8 cellular contexts compared by ENCODE assay signal in the genomic region with DNA sequence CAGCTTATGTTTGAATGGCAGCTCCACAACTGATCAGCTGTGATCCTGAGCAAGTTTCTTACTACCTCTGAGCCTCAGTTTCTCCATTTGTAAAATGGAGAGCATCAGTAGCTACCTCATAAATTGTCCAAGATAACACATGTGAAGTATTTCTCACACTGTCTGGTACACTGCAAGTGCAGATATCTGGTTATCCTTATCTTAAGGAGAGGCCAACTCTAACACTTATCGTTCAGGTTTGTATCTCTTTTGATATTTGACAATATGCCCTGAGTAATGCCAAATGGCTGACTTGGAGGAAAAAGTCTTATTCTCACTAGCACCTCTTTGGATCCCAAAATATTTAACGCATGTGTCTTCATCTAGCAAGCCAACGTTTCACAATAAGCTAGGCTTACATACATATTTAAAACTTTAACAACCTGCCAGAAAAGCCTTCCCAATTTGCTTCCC. TPM values are rescaled to one million over a fixed set of nuclear protein-coding genes. Genes with fewer than 3 reads are reported as not detected.
DNase-seq lines count a peak whose midpoint lies in the region; ATAC-seq and TF ChIP-seq lines count a peak whose summit lies in the region.
"Had no signal": no experiment of that assay in that cellular context is flagged by ENCODE, and none has a peak within 500 bp of the region (broad histone marks: within the 10 kb centered on the region; RNA-seq: fewer than 3 reads in every experiment).

No MANE protein-coding gene starts in this region.

- no peak for DNase-seq in Panc1 (ENCODE audit: low read depth, low spot score)
- no peak for DNase-seq in dorsolateral prefrontal cortex
- no peak for DNase-seq in type B pancreatic cell (ENCODE audit: extremely low spot score, unreplicated experiment)
- DNase-seq in stimulated activated CD8-positive, alpha-beta memory T cell treated with anti-CD3 and anti-CD28 coated beads, Interleukin-4, amount 100 ng/mL, for 48 hours, result no peak
- DNase-seq in germinal center (ENCODE audit: low spot score), result no peak
- DNase-seq in NCI-H1694 (lab: John Stamatoyannopoulos, UW), result no peak
- DNase-seq: NCI-H1436 had no signal

- H3K27ac ChIP-seq in Panc1 (ENCODE audit: low read length) (peak overlapping the region; percentile 76), dorsolateral prefrontal cortex (peak overlapping the region in 58 of 59 donors; percentile 80 to 100 (median 98))

- intact Hi-C loops in Panc1 (cut with micrococcal nuclease; ENCODE audit: unreplicated experiment), result no loop called here
- intact Hi-C loops in dorsolateral prefrontal cortex (cut with DNase I), result no loop called here

- H3K36me3 ChIP-seq in Panc1 (ENCODE audit: control insufficient read depth, insufficient read depth, low read length) (no peaks in the 10 kb centered on the region), mucosa of stomach (ENCODE audit: control insufficient read depth, insufficient read depth, low read length) (no peaks in the 10 kb centered on the region)

- H3K9me3 ChIP-seq in Panc1 (ENCODE audit: control insufficient read depth, insufficient read depth, low read depth, low read length) (no peaks in the 10 kb centered on the region), mucosa of stomach (ENCODE audit: control insufficient read depth, low read length) (no peaks in the 10 kb centered on the region)

- POLR2A ChIA-PET in Panc1 (lab: Charles Lee), result no interaction called here

- no peaks in the 10 kb centered on the region for H3K27me3 Mint-ChIP-seq in type B pancreatic cell

- H3K4me3 Mint-ChIP-seq in type B pancreatic cell, result peak overlapping the region; percentile 83

- H3K36me3 Mint-ChIP-seq in type B pancreatic cell, result no peaks in the 10 kb centered on the region

- H3K9ac ChIP-seq in mucosa of stomach (ENCODE audit: low read length), result peak overlapping the region; percentile 87

- TF ChIP-seq CTCF in Panc1 (IDR thresholded peaks at IDR 0.05) (no peak), dorsolateral prefrontal cortex (IDR thresholded peaks at IDR 0.05 in 54 of 56, conservative IDR thresholded peaks at IDR 0.05 in 2 of 56; ENCODE audit: low read depth in 1 of 56, partially characterized antibody in 56 of 56) (no peak), type B pancreatic cell (conservative IDR thresholded peaks at IDR 0.05) (no peak)

- peaks cover 55% of the 10 kb centered on the region for H3K4me1 Mint-ChIP-seq in type B pancreatic cell (ENCODE audit: unreplicated experiment)

- CTCF ChIA-PET in Panc1 (lab: Charles Lee), result interaction anchor here (0.6 to 3.2 kb wide), 6 partner anchors 8 to 228 kb away, joined by 3 to 30 read pairs (median 6); no protein-coding TSS in a partner anchor

- peaks cover 53% of the 10 kb centered on the region for H3K4me1 ChIP-seq in Panc1 (ENCODE audit: control insufficient read depth, insufficient read depth, low read length)
- H3K4me1 ChIP-seq in mucosa of stomach (ENCODE audit: control insufficient read depth, insufficient read depth, low read length), result peaks cover 54% of the 10 kb centered on the region

- H3K4me3 ChIP-seq in Panc1 (ENCODE audit: low read depth in 2 of 2, low read length in 2 of 2), result peak overlapping the region in 1 of 2 experiments; percentile 39; a peak in 2 of 4 replicates
- H3K4me3 ChIP-seq in dorsolateral prefrontal cortex, result peak overlapping the region; percentile 21 to 88 (median 78)
- H3K4me3 ChIP-seq in mucosa of stomach (ENCODE audit: low read length), result no peak overlapping the region

- BruUV-seq in Panc1 (replicated peaks; lab: Mats Ljungman, UMichigan), result no TSS peak

- H3K9me3 Mint-ChIP-seq in type B pancreatic cell, result no peaks in the 10 kb centered on the region

- H3K27me3 ChIP-seq in Panc1 (ENCODE audit: control insufficient read depth, insufficient read depth, low read length) (no peaks in the 10 kb centered on the region), dorsolateral prefrontal cortex (no peaks in the 10 kb centered on the region), mucosa of stomach (ENCODE audit: control insufficient read depth, insufficient read depth, low read length) (no peaks in the 10 kb centered on the region)

- in situ Hi-C loops in Panc1 (cut with HindIII; ENCODE audit: low pct_unique_long_range_greater_than_20kb, low sequenced_read_pairs), result no loop called here

- ATAC-seq in Panc1, result no peak

- peak overlapping the region; percentile 99 for H3K27ac Mint-ChIP-seq in type B pancreatic cell

RNA-seq across cellular contexts. Expression of a gene that starts 2.7 kb away (rescaled TPM):
- 94.4 TPM for total RNA-seq in Panc1 (2021; ENCODE audit: unreplicated experiment)
- polyA plus RNA-seq in Panc1 (2012; ENCODE audit: insufficient read length), result 136 TPM
- 1,000 to 10,000 TPM in 2 of 120 experiments, 100 to 1,000 TPM in 118; 225 to 1,268 (median 522) TPM for total RNA-seq in dorsolateral prefrontal cortex
- total RNA-seq in type B pancreatic cell (ENCODE audit: low replicate concordance), result 7.3 and 139 TPM in 2 replicates

RNA-seq across cellular contexts. Expression of a gene that starts 34.7 kb away (rescaled TPM):
- total RNA-seq in Panc1 (2021; ENCODE audit: unreplicated experiment) (29.0 TPM), dorsolateral prefrontal cortex (100 to 1,000 TPM in 17 of 120 experiments, 10 to 100 TPM in 103; 53.8 to 141 (median 77.6) TPM), type B pancreatic cell (ENCODE audit: low replicate concordance) (38.1 and 44.9 TPM in 2 replicates)
- 15.2 TPM for polyA plus RNA-seq in Panc1 (2012; ENCODE audit: insufficient read length)

RNA-seq across cellular contexts. Expression of a gene that starts 35.2 kb away (rescaled TPM):
- 12.3 TPM for total RNA-seq in Panc1 (2021; ENCODE audit: unreplicated experiment)
- polyA plus RNA-seq in Panc1 (2012; ENCODE audit: insufficient read length), result 11.3 TPM
- 100 to 1,000 TPM in 6 of 120 experiments, 10 to 100 TPM in 114; 34.3 to 144 (median 58.1) TPM for total RNA-seq in dorsolateral prefrontal cortex
- 59.3 and 132 TPM in 2 replicates for total RNA-seq in type B pancreatic cell (ENCODE audit: low replicate concordance)
